ENCODE assay signal across 20 cellular contexts in the genomic region with DNA sequence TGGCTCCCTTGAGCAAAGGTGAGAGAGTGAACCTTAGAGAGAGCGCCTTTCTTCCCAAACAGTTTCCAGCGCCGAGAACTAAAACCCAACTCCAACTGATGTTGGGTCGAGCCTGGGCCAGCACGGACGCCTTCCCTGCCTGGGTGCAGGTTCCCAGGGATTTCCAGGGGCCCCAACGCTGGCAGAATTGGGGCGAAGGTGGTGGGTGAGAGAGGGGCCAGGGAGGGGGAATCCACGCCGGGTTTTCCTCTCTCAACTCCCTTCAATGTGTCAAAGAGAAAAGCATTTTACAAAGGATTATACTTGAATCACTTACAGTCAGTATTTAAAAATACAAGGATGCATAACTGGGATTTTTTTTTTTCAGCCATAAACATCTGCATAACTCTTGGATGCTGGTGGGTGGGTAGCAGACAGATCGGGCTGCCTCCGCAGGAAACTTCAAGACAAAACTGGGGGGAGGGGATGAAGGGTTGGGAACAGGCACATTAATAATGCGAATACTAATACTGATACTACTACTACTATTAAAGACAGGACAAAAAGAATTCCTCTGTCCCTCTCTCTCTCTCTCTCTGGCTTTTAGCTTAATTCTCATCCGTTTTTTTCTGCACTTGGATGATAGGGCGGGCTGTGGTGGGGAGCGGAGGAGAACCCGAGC. TPM values are rescaled to one million over a fixed set of nuclear protein-coding genes. Genes with fewer than 3 reads are reported as not detected.
A peak's percentile ranks its signal among the peaks of the same experiment; 100 is the strongest.
DNase-seq lines count a peak whose midpoint lies in the region; ATAC-seq, FAIRE-seq and TF ChIP-seq lines count a peak whose summit lies in the region.
"Had no signal": no experiment of that assay in that cellular context is flagged by ENCODE, and none has a peak within 500 bp of the region (broad histone marks: within the 10 kb centered on the region; RNA-seq: fewer than 3 reads in every experiment).

No MANE protein-coding gene starts in this region.

- H3K4me1 Mint-ChIP-seq in CD4-positive, CD25-positive, alpha-beta regulatory T cell = peaks cover 8 to 57% (median 15%) of the 10 kb centered on the region in 4 donors
- peaks cover 8% of the 10 kb centered on the region for H3K4me1 Mint-ChIP-seq in endothelial cell (ENCODE audit: unreplicated experiment)

- peaks cover 20% of the 10 kb centered on the region for H3K27me3 ChIP-seq in CD4-positive, CD25-positive, alpha-beta regulatory T cell (ENCODE audit: control insufficient read depth, insufficient read depth, low read length)
- peaks cover 98% of the 10 kb centered on the region for H3K27me3 ChIP-seq in HUES64 (ENCODE audit: insufficient read depth, low read length)
- no peaks in the 10 kb centered on the region for H3K27me3 ChIP-seq in ovary

- no peak overlapping the region for H3K4me3 ChIP-seq in CD4-positive, CD25-positive, alpha-beta regulatory T cell (ENCODE audit: low read depth, low read length)
- H3K4me3 ChIP-seq in HUES64 (ENCODE audit: low read length) = peak overlapping the region; percentile 28; the same call in 1 of the 2 replicates
- H3K4me3 ChIP-seq in ovary = peak overlapping the region; percentile 14
- H3K4me3 ChIP-seq: GM23248 had no signal

- TF ChIP-seq CTCF in endothelial cell (IDR thresholded peaks at IDR 0.05; ENCODE audit: unreplicated experiment) = no peak
- no peak for TF ChIP-seq CTCF in ovary (IDR thresholded peaks at IDR 0.05)
- no peak for TF ChIP-seq CTCF in GM13977 (IDR thresholded peaks at IDR 0.05; ENCODE audit: extremely low read depth, insufficient read depth, missing control alignments)
- TF ChIP-seq CTCF in D721Med (IDR thresholded peaks at IDR 0.05; ENCODE audit: insufficient read depth, missing control alignments) = no peak

- in situ Hi-C loops in GM13977 (cut with MboI; ENCODE audit: low pct_unique_long_range_greater_than_20kb, low sequenced_read_pairs, unreplicated experiment) = no loop called here

- H3K4me3 Mint-ChIP-seq in CD4-positive, CD25-positive, alpha-beta regulatory T cell = peak overlapping the region in 3 of 4 donors; percentile 31 to 84 (median 69)
- peak overlapping the region; percentile 83 for H3K4me3 Mint-ChIP-seq in endothelial cell (ENCODE audit: unreplicated experiment)

- H3K27ac ChIP-seq in CD4-positive, CD25-positive, alpha-beta regulatory T cell (ENCODE audit: insufficient read depth, low read length, poor library complexity, severe bottlenecking) = no peak overlapping the region
- no peak overlapping the region for H3K27ac ChIP-seq in HUES64 (ENCODE audit: low read depth, low read length)
- peak overlapping the region; percentile 68 to 85 for H3K27ac ChIP-seq in ovary
- H3K27ac ChIP-seq: GM23248, VCaP had no signal

- H3K36me3 ChIP-seq in CD4-positive, CD25-positive, alpha-beta regulatory T cell (ENCODE audit: control insufficient read depth, insufficient read depth, low read length) = no peaks in the 10 kb centered on the region
- no peaks in the 10 kb centered on the region for H3K36me3 ChIP-seq in HUES64 (ENCODE audit: insufficient read depth, low read length)
- no peaks in the 10 kb centered on the region for H3K36me3 ChIP-seq in ovary

- no peak overlapping the region for H3K27ac Mint-ChIP-seq in CD4-positive, CD25-positive, alpha-beta regulatory T cell
- H3K27ac Mint-ChIP-seq in endothelial cell (ENCODE audit: unreplicated experiment) = no peak overlapping the region

- no peak for TF ChIP-seq EP300 in ovary (IDR thresholded peaks at IDR 0.05)

- DNase-seq in CD4-positive, CD25-positive, alpha-beta regulatory T cell = no peak
- no peak for DNase-seq in endothelial cell (ENCODE audit: low spot score)
- peak in 2 of 5 donors; percentile 39 to 49 for DNase-seq in ovary
- DNase-seq in kidney glomerular epithelial cell (lab: John Stamatoyannopoulos, UW) = no peak
- no peak for DNase-seq in GM13977 (ENCODE audit: low spot score)
- no peak for DNase-seq in D721Med (ENCODE audit: insufficient read length, low spot score)
- DNase-seq: activated CD8-positive, alpha-beta memory T cell treated with anti-CD3 and anti-CD28 coated beads for 24 hours; effector memory CD4-positive, alpha-beta T cell; GM23248; hippocampal formation; Kasumi-1; NCI-H1105 treated with DMSO at 0.1 percent for 48 hours; NCI-H774; stimulated activated CD4-positive, alpha-beta T cell treated with anti-CD3 and anti-CD28 coated beads, Interleukin-4, amount 100 ng/mL, for 1 hour; substantia nigra had no signal

- peaks cover 30% of the 10 kb centered on the region for H3K4me1 ChIP-seq in CD4-positive, CD25-positive, alpha-beta regulatory T cell (ENCODE audit: control insufficient read depth, insufficient read depth, low read length, poor library complexity, severe bottlenecking)
- H3K4me1 ChIP-seq in HUES64 (ENCODE audit: insufficient read depth, low read length) (peaks cover 5% of the 10 kb centered on the region; the same call in 1 of the 2 replicates), ovary (ENCODE audit: insufficient read depth) (no peaks in the 10 kb centered on the region)

- no peak overlapping the region for H3K9ac ChIP-seq in HUES64 (ENCODE audit: low read depth, low read length)
- H3K9ac ChIP-seq: GM23248 had no signal

- H3K36me3 Mint-ChIP-seq in CD4-positive, CD25-positive, alpha-beta regulatory T cell = no peaks in the 10 kb centered on the region
- H3K36me3 Mint-ChIP-seq in endothelial cell (ENCODE audit: low read depth, unreplicated experiment) = no peaks in the 10 kb centered on the region

- intact Hi-C loops in ovary (cut with DNase I) = loop anchor here in 2 of 4 donors (10.0 kb wide), 2 partner anchors 142 to 172 kb away; no protein-coding TSS in a partner anchor

- no peak for TF ChIP-seq POLR2A in ovary (IDR thresholded peaks at IDR 0.05)

- peaks cover 0 to 10% (median under 1%) of the 10 kb centered on the region in 7 donors for H3K9me3 Mint-ChIP-seq in CD4-positive, CD25-positive, alpha-beta regulatory T cell
- H3K9me3 Mint-ChIP-seq in endothelial cell (ENCODE audit: unreplicated experiment) = no peaks in the 10 kb centered on the region

- peaks cover 79% of the 10 kb centered on the region for H3K27me3 Mint-ChIP-seq in CD4-positive, CD25-positive, alpha-beta regulatory T cell
- H3K27me3 Mint-ChIP-seq in endothelial cell (ENCODE audit: unreplicated experiment) = peaks cover 10% of the 10 kb centered on the region

- no peak for FAIRE-seq in D721Med (lab: Jason Lieb, UNC)

- no peak for ATAC-seq in CD4-positive, CD25-positive, alpha-beta regulatory T cell (ENCODE audit: low read depth in 2 of 2)
- no peak for ATAC-seq in HG02852 (IDR thresholded peaks at IDR 0.05; ENCODE audit: unreplicated experiment)
- ATAC-seq: Panc1 had no signal

- H3K9me3 ChIP-seq in CD4-positive, CD25-positive, alpha-beta regulatory T cell (ENCODE audit: control insufficient read depth in 2 of 2, low read length in 2 of 2) = no peaks in the 10 kb centered on the region
- H3K9me3 ChIP-seq in HUES64 (ENCODE audit: insufficient read depth, low read depth, low read length) (no peaks in the 10 kb centered on the region), ovary (no peaks in the 10 kb centered on the region)

- WGBS in HUES64 = under 1% methylated on average over 12 of the region's 17 CpGs
- WGBS in ovary, 3 donors = 20 to 28% (median 27%) methylated on average over 17 of the region's 17 CpGs

RNA-seq across cellular contexts. Expression of gene ARX, which starts 1.3 kb away (rescaled TPM):
- not detected for total RNA-seq in CD4-positive, CD25-positive, alpha-beta regulatory T cell
- not detected for polyA plus RNA-seq in CD4-positive, CD25-positive, alpha-beta regulatory T cell
- polyA plus RNA-seq in HUES64 (2013, experiment 1 of 2) = not detected
- not detected for polyA plus RNA-seq in HUES64 (2013, experiment 2 of 2)
- total RNA-seq in endothelial cell (ENCODE audit: unreplicated experiment) (not detected), ovary (100 to 1,000 TPM in 3 of 7 donors, 10 to 100 TPM in 4; 23.9 to 152 (median 91.5) TPM)
- 10 to 100 TPM; 21.8 to 78.0 TPM for polyA plus RNA-seq in ovary
- total RNA-seq: cardiac septum, GM23248 had no signal
- polyA plus RNA-seq: GM23248 had no signal

Comparison
In these comparisons a context has a peak if more than half of its experiments do, and no peak if none do; other contexts are left out.
1. H3K27ac ChIP-seq: peak in ovary (2 of 2); none in CD4-positive, CD25-positive, alpha-beta regulatory T cell (single experiment) and HUES64 (single experiment).
2. RNA of gene ARX, which starts 1.3 kb away (total RNA-seq): 23.9 to 152 TPM in ovary; not detected in endothelial cell (single experiment) and not detected in CD4-positive, CD25-positive, alpha-beta regulatory T cell (single experiment); every median in the first group is over 10 times any median in the second.